ENCODE assay signal across 2 cellular contexts in the genomic region with DNA sequence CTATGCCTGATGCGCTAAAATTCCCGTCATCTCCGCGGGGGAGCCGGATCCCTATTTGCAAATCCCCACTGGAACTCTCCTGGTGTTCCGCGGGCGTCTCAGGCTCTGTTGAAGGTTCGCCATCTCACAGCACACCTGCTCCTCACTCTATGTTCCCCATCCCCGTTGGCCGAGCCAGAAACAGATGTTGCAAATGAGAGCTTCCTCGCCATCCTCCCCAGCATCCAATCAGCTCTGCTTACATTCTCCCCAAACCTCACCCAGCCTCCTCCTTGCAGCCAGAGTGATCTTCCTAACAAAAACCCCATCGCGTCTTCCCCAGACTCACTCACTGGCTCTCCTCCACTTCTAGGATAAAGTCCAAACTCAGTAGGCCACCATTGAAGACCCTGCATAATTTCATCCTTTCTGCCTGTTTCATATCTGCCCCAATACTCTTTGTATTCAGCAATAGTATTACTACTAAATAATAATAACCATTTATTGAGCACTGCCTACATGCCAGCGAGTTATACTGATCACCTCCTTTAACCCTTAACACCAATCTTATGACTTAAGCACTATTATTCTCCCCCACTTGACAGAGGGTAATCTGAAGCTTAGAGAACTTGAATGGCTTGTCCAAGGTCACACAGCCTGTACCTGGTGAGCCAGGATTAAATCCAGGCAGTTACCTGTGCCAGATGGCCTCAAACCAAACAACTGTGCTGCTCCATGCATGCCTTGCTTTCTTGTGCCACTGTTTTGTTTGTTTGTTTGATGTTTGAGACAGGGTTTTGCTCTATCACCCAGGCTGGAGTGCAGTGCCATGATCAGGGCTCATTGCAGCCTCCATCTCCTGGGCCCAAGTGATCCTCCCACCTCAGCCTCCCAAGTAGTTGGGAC.
TF ChIP-seq lines count a peak whose summit lies in the region.

No MANE protein-coding gene starts in this region.

TF ChIP-seq in WTC11, 78 proteins besides CTCF, POLR2A, EP300 and RAD21:
- TF ChIP-seq RELA (CRISPR knock-in tag; IDR thresholded peaks at IDR 0.05; ENCODE audit: borderline replicate concordance) (no peak), NFYB (CRISPR knock-in tag; conservative IDR thresholded peaks at IDR 0.05; ENCODE audit: low read depth) (no peak), FOXP1 (CRISPR knock-in tag; IDR thresholded peaks at IDR 0.05; ENCODE audit: borderline replicate concordance) (no peak), ZMAT4 (CRISPR knock-in tag; IDR thresholded peaks at IDR 0.05) (no peak), SMAD4 (CRISPR knock-in tag; IDR thresholded peaks at IDR 0.05) (no peak), IRF2 (CRISPR knock-in tag; IDR thresholded peaks at IDR 0.05; ENCODE audit: borderline replicate concordance, low read depth) (no peak), HMGA2 (CRISPR knock-in tag; IDR thresholded peaks at IDR 0.05) (no peak), TCF7 (CRISPR knock-in tag; IDR thresholded peaks at IDR 0.05; ENCODE audit: low read depth) (no peak), SMAD3 (CRISPR knock-in tag; IDR thresholded peaks at IDR 0.05; ENCODE audit: borderline replicate concordance) (no peak), FOXK1 (CRISPR knock-in tag; IDR thresholded peaks at IDR 0.05) (no peak), ATF3 (CRISPR knock-in tag; conservative IDR thresholded peaks at IDR 0.05) (no peak), GRHL2 (CRISPR knock-in tag; IDR thresholded peaks at IDR 0.05; ENCODE audit: insufficient replicate concordance, severe bottlenecking) (no peak), ZNF416 (CRISPR knock-in tag; IDR thresholded peaks at IDR 0.05) (no peak), HMGXB4 (CRISPR knock-in tag; IDR thresholded peaks at IDR 0.05) (no peak), ELF4 (CRISPR knock-in tag; IDR thresholded peaks at IDR 0.05; ENCODE audit: low read depth) (no peak), ZNF532 (CRISPR knock-in tag; IDR thresholded peaks at IDR 0.05; ENCODE audit: borderline replicate concordance) (no peak)
- TF ChIP-seq, protein P1, sequence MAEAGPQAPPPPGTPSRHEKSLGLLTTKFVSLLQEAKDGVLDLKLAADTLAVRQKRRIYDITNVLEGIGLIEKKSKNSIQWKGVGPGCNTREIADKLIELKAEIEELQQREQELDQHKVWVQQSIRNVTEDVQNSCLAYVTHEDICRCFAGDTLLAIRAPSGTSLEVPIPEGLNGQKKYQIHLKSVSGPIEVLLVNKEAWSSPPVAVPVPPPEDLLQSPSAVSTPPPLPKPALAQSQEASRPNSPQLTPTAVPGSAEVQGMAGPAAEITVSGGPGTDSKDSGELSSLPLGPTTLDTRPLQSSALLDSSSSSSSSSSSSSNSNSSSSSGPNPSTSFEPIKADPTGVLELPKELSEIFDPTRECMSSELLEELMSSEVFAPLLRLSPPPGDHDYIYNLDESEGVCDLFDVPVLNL (CRISPR knock-in tag; IDR thresholded peaks at IDR 0.05; ENCODE audit: borderline replicate concordance, low read depth), result no peak

TF ChIP-seq in liver, 16 proteins besides CTCF, POLR2A, EP300 and RAD21:
- no peak for TF ChIP-seq NR2F2 (IDR thresholded peaks at IDR 0.05)
- TF ChIP-seq RXRA (IDR thresholded peaks at IDR 0.05), result peak; percentile 7 to 24
- peak in 1 of 2 donors; percentile 26 for TF ChIP-seq HNF4A (conservative IDR thresholded peaks at IDR 0.05)
